ENCODE assay signal across 24 cellular contexts in genomic region chr10:767794-768193, GRCh38.
"Had no signal": no experiment of that assay in that cellular context is flagged by ENCODE, and none has a peak within 500 bp of the region (broad histone marks: within the 10 kb centered on the region; RNA-seq: fewer than 3 reads in every experiment).

No MANE protein-coding gene starts in this region.

- H3K9me3 ChIP-seq: colonic mucosa, gastrocnemius medialis had no signal

- H3K27ac ChIP-seq: colonic mucosa, coronary artery, dorsolateral prefrontal cortex, epithelial cell of prostate, esophagus muscularis mucosa, esophagus squamous epithelium, foreskin keratinocyte, gastrocnemius medialis, gastroesophageal sphincter, heart left ventricle, heart right ventricle had no signal

- H3K27me3 ChIP-seq: colonic mucosa, dorsolateral prefrontal cortex, esophagus muscularis mucosa, esophagus squamous epithelium, foreskin keratinocyte, gastrocnemius medialis, gastroesophageal sphincter, heart left ventricle had no signal

- H3K4me3 Mint-ChIP-seq: dendritic cell treated with granulocyte-macrophage colony-stimulating factor and Interleukin-4, amounts not matched to agents 40 ng/mL and 50 ng/mL, for 4 days; effector memory CD8-positive, alpha-beta T cell; endodermal cell had no signal

- H3K4me1 ChIP-seq: colonic mucosa, esophagus muscularis mucosa, esophagus squamous epithelium, foreskin keratinocyte, gastrocnemius medialis, gastroesophageal sphincter, heart left ventricle, heart right ventricle had no signal

- H3K27ac Mint-ChIP-seq: dendritic cell treated with granulocyte-macrophage colony-stimulating factor and Interleukin-4, amounts not matched to agents 40 ng/mL and 50 ng/mL, for 4 days; endodermal cell had no signal

- H3K4me1 Mint-ChIP-seq: endodermal cell had no signal

- H3K4me3 ChIP-seq: colonic mucosa, coronary artery, dorsolateral prefrontal cortex, esophagus muscularis mucosa, esophagus squamous epithelium, gastrocnemius medialis, gastroesophageal sphincter, heart left ventricle, heart right ventricle had no signal

- H3K36me3 ChIP-seq: colonic mucosa, esophagus muscularis mucosa, esophagus squamous epithelium, gastrocnemius medialis, gastroesophageal sphincter, heart left ventricle, heart right ventricle had no signal

- DNase-seq: colonic mucosa; cortex of kidney; dermis blood vessel endothelial cell; dorsolateral prefrontal cortex; effector CD4-positive, alpha-beta T cell; effector CD8-positive, alpha-beta T cell; effector memory CD4-positive, alpha-beta T cell; effector memory CD8-positive, alpha-beta T cell; endodermal cell; erythroblast; esophagus squamous epithelium; foreskin fibroblast; foreskin keratinocyte; foreskin melanocyte; gastrocnemius medialis; glutamatergic neuron; head of caudate nucleus; heart left ventricle; heart right ventricle had no signal
